20 cellular contexts compared by ENCODE assay signal in the genomic region with DNA sequence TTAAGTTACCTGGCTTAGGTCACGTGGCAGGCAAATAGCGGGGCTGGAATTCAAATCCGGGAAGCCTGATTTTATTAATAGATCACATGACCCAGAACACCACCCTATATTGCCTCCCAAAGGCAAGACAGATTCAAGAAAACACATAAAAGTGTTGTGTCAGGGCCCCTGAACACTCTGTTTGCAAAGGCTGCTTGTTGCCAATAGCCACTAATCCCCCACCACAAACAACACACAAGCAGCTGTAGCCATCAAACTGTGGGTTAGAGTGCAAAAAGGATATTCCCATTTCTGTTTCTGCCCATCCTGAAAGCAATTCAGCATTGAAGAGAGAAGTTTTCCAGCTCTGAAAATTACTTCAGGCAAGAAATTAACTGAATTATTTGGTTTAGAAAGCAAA.
"Had no signal": no experiment of that assay in that cellular context is flagged by ENCODE, and none has a peak within 500 bp of the region (broad histone marks: within the 10 kb centered on the region; RNA-seq: fewer than 3 reads in every experiment).

No MANE protein-coding gene starts in this region.

- H3K36me3 ChIP-seq: sigmoid colon, thoracic aorta, upper lobe of right lung had no signal

- H3K27me3 ChIP-seq: hepatocyte, sigmoid colon, upper lobe of right lung had no signal

- H3K27ac ChIP-seq: hepatocyte, psoas muscle, sigmoid colon, thoracic aorta, upper lobe of right lung had no signal

- H3K9me3 ChIP-seq: psoas muscle, sigmoid colon, thoracic aorta, upper lobe of right lung had no signal

- H3K27me3 Mint-ChIP-seq: activated CD4-positive, alpha-beta memory T cell treated with anti-CD3 and anti-CD28 coated beads for 36 hours; activated naive CD8-positive, alpha-beta T cell treated with anti-CD3 and anti-CD28 coated beads, Interleukin-2, amount 50 U/mL, for 24 hours had no signal

- H3K27ac Mint-ChIP-seq: activated CD4-positive, alpha-beta memory T cell treated with anti-CD3 and anti-CD28 coated beads for 36 hours; activated CD8-positive, alpha-beta memory T cell treated with anti-CD3 and anti-CD28 coated beads, Interleukin-2, amount 10 ng/mL, durations not matched to agents 7 days and 5 days; activated naive CD4-positive, alpha-beta T cell treated with anti-CD3 and anti-CD28 coated beads for 36 hours; activated naive CD8-positive, alpha-beta T cell treated with anti-CD3 and anti-CD28 coated beads, Interleukin-2, amount 50 U/mL, for 24 hours; activated T-helper 2 cell treated with anti-CD3 and anti-CD28 coated beads, Interferon-gamma antibody, Interleukin-2, Interleukin-4, amounts not matched to agents 10 μg/mL and 5 μg/mL and 100 μg/mL, durations not matched to agents 14 hours and 24 hours and 36 hours; nephron progenitor cell; T-cell had no signal

- H3K4me3 ChIP-seq: hepatocyte, psoas muscle, sigmoid colon, thoracic aorta, upper lobe of right lung had no signal

- H3K36me3 Mint-ChIP-seq: activated CD4-positive, alpha-beta memory T cell treated with anti-CD3 and anti-CD28 coated beads for 36 hours; activated CD8-positive, alpha-beta memory T cell treated with anti-CD3 and anti-CD28 coated beads, Interleukin-2, amount 10 ng/mL, durations not matched to agents 7 days and 5 days; T-cell had no signal

- H3K4me1 Mint-ChIP-seq: T-cell had no signal

- DNase-seq: activated CD4-positive, alpha-beta memory T cell treated with anti-CD3 and anti-CD28 coated beads for 36 hours; activated CD4-positive, alpha-beta T cell treated with anti-CD3 and anti-CD28 coated beads for 1 hour; activated CD8-positive, alpha-beta memory T cell treated with anti-CD3 and anti-CD28 coated beads, Interleukin-2, amount 10 ng/mL, durations not matched to agents 7 days and 5 days; activated naive CD4-positive, alpha-beta T cell treated with anti-CD3 and anti-CD28 coated beads for 36 hours; activated naive CD8-positive, alpha-beta T cell treated with anti-CD3 and anti-CD28 coated beads, Interleukin-2, amount 50 U/mL, for 24 hours; activated T-cell treated with anti-CD3 and anti-CD28 coated beads, Interleukin-2, amount 50 U/mL, for 1 hour; aorta; islet precursor cell; nephron progenitor cell; psoas muscle; sigmoid colon; stimulated activated CD4-positive, alpha-beta T cell treated with anti-CD3 and anti-CD28 coated beads, Interleukin-2, amount 100 ng/mL, for 24 hours; T-cell; T1000; upper lobe of right lung had no signal

- H3K9me3 Mint-ChIP-seq: activated CD4-positive, alpha-beta memory T cell treated with anti-CD3 and anti-CD28 coated beads for 36 hours; activated naive CD4-positive, alpha-beta T cell treated with anti-CD3 and anti-CD28 coated beads for 36 hours; activated naive CD8-positive, alpha-beta T cell treated with anti-CD3 and anti-CD28 coated beads, Interleukin-2, amount 50 U/mL, for 24 hours; activated T-helper 2 cell treated with anti-CD3 and anti-CD28 coated beads, Interferon-gamma antibody, Interleukin-2, Interleukin-4, amounts not matched to agents 10 μg/mL and 5 μg/mL and 100 μg/mL, durations not matched to agents 14 hours and 24 hours and 36 hours; nephron progenitor cell; T-cell had no signal

- H3K4me1 ChIP-seq: psoas muscle, sigmoid colon, upper lobe of right lung had no signal

- H3K4me3 Mint-ChIP-seq: activated CD4-positive, alpha-beta memory T cell treated with anti-CD3 and anti-CD28 coated beads for 36 hours; activated CD8-positive, alpha-beta memory T cell treated with anti-CD3 and anti-CD28 coated beads, Interleukin-2, amount 10 ng/mL, durations not matched to agents 7 days and 5 days; activated naive CD4-positive, alpha-beta T cell treated with anti-CD3 and anti-CD28 coated beads for 36 hours; activated naive CD8-positive, alpha-beta T cell treated with anti-CD3 and anti-CD28 coated beads, Interleukin-2, amount 50 U/mL, for 24 hours; T-cell had no signal

- ATAC-seq: activated CD8-positive, alpha-beta memory T cell treated with anti-CD3 and anti-CD28 coated beads, Interleukin-2, amount 10 ng/mL, durations not matched to agents 7 days and 5 days; activated naive CD8-positive, alpha-beta T cell treated with anti-CD3 and anti-CD28 coated beads, Interleukin-2, amount 50 U/mL, for 24 hours; esophagus mucosa; left lobe of liver; psoas muscle; T-cell; upper lobe of right lung had no signal
